8 cellular contexts compared by ENCODE assay signal in genomic region chr5:138339464-138339863, GRCh38. TPM values are rescaled to one million over a fixed set of nuclear protein-coding genes. Genes with fewer than 3 reads are reported as not detected.
DNase-seq lines count a peak whose midpoint lies in the region; ATAC-seq and TF ChIP-seq lines count a peak whose summit lies in the region.

No MANE protein-coding gene starts in this region.

- H3K27me3 ChIP-seq in cardiac muscle cell (no peaks in the 10 kb centered on the region), adrenal gland (no peaks in the 10 kb centered on the region), right lobe of liver (no peaks in the 10 kb centered on the region)

- TF ChIP-seq POLR2A in adrenal gland (IDR thresholded peaks at IDR 0.05): no peak
- TF ChIP-seq POLR2A in right lobe of liver (IDR thresholded peaks at IDR 0.05): no peak

- H3K9me3 ChIP-seq in cardiac muscle cell (ENCODE audit: low read depth) (no peaks in the 10 kb centered on the region), adrenal gland (replicated peaks in 1 of 3) (no peaks in the 10 kb centered on the region), right lobe of liver (no peaks in the 10 kb centered on the region)

- TF ChIP-seq CTCF in cardiac muscle cell (IDR thresholded peaks at IDR 0.05; ENCODE audit: low read depth, low read length) (no peak), adrenal gland (IDR thresholded peaks at IDR 0.05) (no peak), right lobe of liver (IDR thresholded peaks at IDR 0.05) (no peak)

- peak overlapping the region; percentile 100 for H3K27ac ChIP-seq in cardiac muscle cell
- peak overlapping the region in 4 of 5 donors; percentile 84 to 98 (median 94) for H3K27ac ChIP-seq in adrenal gland
- H3K27ac ChIP-seq in right lobe of liver: peak overlapping the region in 2 of 3 donors; percentile 98 to 99
- no peak overlapping the region for H3K27ac ChIP-seq in urinary bladder (ENCODE audit: low read depth)

- ATAC-seq in left cardiac atrium (no peak), right lobe of liver (no peak)

- H3K4me1 ChIP-seq in cardiac muscle cell (ENCODE audit: low read depth) (peaks cover 20% of the 10 kb centered on the region), adrenal gland (replicated peaks in 1 of 2) (peaks cover 20 to 31% of the 10 kb centered on the region in 2 donors), right lobe of liver (peaks cover 0 to 13% (median 4%) of the 10 kb centered on the region in 4 donors), urinary bladder (ENCODE audit: insufficient read depth) (no peaks in the 10 kb centered on the region)

- intact Hi-C loops in left cardiac atrium (cut with DNase I): no loop called here
- intact Hi-C loops in adrenal gland (cut with DNase I): no loop called here
- intact Hi-C loops in right lobe of liver (cut with DNase I): no loop called here

- no peak for DNase-seq in cardiac muscle cell (ENCODE audit: low read depth in 1 of 2, low spot score in 1 of 2)
- no peak for DNase-seq in left cardiac atrium
- no peak for DNase-seq in adrenal gland
- no peak for DNase-seq in right lobe of liver
- DNase-seq in stimulated activated CD4-positive, alpha-beta T cell treated with anti-CD3 and anti-CD28 coated beads, Interleukin-4, amount 100 ng/mL, for 4 hours: no peak
- DNase-seq in GOT3 (lab: John Stamatoyannopoulos, UW): no peak
- DNase-seq in HT-29 (ENCODE audit: low spot score): no peak

- H3K36me3 ChIP-seq in cardiac muscle cell: peaks cover 18% of the 10 kb centered on the region
- H3K36me3 ChIP-seq in adrenal gland (replicated peaks in 1 of 2): peaks cover 0 to 34% of the 10 kb centered on the region in 2 donors
- peaks cover 0 to 31% (median 5%) of the 10 kb centered on the region in 4 donors for H3K36me3 ChIP-seq in right lobe of liver
- H3K36me3 ChIP-seq in urinary bladder (ENCODE audit: insufficient read depth): no peaks in the 10 kb centered on the region

- H3K4me3 ChIP-seq in cardiac muscle cell (peak overlapping the region; percentile 79), adrenal gland (peak overlapping the region in 2 of 4 donors; percentile 93 to 95), right lobe of liver (peak overlapping the region in 2 of 3 donors; percentile 68 to 84), urinary bladder (ENCODE audit: low read depth, low read length) (peak overlapping the region; percentile 85)

- WGBS in adrenal gland, 4 donors: 52 to 71% (median 63%) methylated on average over 2 of the region's 2 CpGs
- 50% methylated on average over 2 of the region's 2 CpGs for WGBS in right lobe of liver (ENCODE audit: insufficient coverage, low coverage, low lambda C conversion rate, missing lambda C conversion rate)
- WGBS in urinary bladder: 38% methylated on average over 2 of the region's 2 CpGs

RNA-seq across cellular contexts. Expression of gene FAM53C, which starts 1.4 kb away (rescaled TPM):
- total RNA-seq in cardiac muscle cell (31.1 and 45.4 TPM in 2 replicates), left cardiac atrium (10 to 100 TPM; 17.8 to 20.0 TPM), adrenal gland (100 to 1,000 TPM in 1 of 8 donors, 10 to 100 TPM in 7; 19.9 to 143 (median 29.6) TPM), right lobe of liver (10 to 100 TPM in 2 of 6 experiments, 1 to 10 TPM in 4; 7.2 to 15.8 (median 8.7) TPM), urinary bladder (20.3 TPM)
- polyA plus RNA-seq in cardiac muscle cell (43.6 and 52.8 TPM in 2 replicates), adrenal gland (10 to 100 TPM; 11.9 to 23.3 (median 15.9) TPM), urinary bladder (22.9 TPM)
- total RNA-seq in HT-29 (2014; rRNA removed; shearing (Covaris generic)): 30.4 and 37.5 TPM in 2 replicates

RNA-seq across cellular contexts. Expression of gene CDC25C, which starts 7.9 kb away (rescaled TPM):
- 2.7 and 16.2 TPM in 2 replicates for total RNA-seq in cardiac muscle cell
- 5.0 and 18.8 TPM in 2 replicates for polyA plus RNA-seq in cardiac muscle cell
- under 1 TPM in 1 of 2 donors, not detected in 1; 0.21 TPM for total RNA-seq in left cardiac atrium
- under 1 TPM in 4 of 8 donors, not detected in 4; 0.28 to 0.49 (median 0.31) TPM for total RNA-seq in adrenal gland
- under 1 TPM; 0.24 to 0.57 (median 0.32) TPM for polyA plus RNA-seq in adrenal gland
- total RNA-seq in right lobe of liver: under 1 TPM in 3 of 6 experiments, not detected in 3; 0.18 to 0.43 (median 0.24) TPM
- 6.1 TPM for total RNA-seq in urinary bladder
- polyA plus RNA-seq in urinary bladder: 0.13 TPM
- total RNA-seq in HT-29 (2014; rRNA removed; shearing (Covaris generic)): 13.4 and 13.6 TPM in 2 replicates

RNA-seq across cellular contexts. Expression of gene KDM3B, which starts 13.0 kb away (rescaled TPM):
- 69.4 and 99.2 TPM in 2 replicates for total RNA-seq in cardiac muscle cell
- 36.5 and 58.4 TPM in 2 replicates for polyA plus RNA-seq in cardiac muscle cell
- 10 to 100 TPM; 33.9 to 39.8 TPM for total RNA-seq in left cardiac atrium
- 10 to 100 TPM; 38.8 to 68.4 (median 53.5) TPM for total RNA-seq in adrenal gland
- polyA plus RNA-seq in adrenal gland: 10 to 100 TPM; 23.2 to 35.2 (median 23.8) TPM
- total RNA-seq in right lobe of liver: 10 to 100 TPM; 13.7 to 19.7 (median 18.3) TPM
- total RNA-seq in urinary bladder: 68.7 TPM
- 36.2 TPM for polyA plus RNA-seq in urinary bladder
- 34.9 and 36.2 TPM in 2 replicates for total RNA-seq in HT-29 (2014; rRNA removed; shearing (Covaris generic))
